17 cellular contexts compared by ENCODE assay signal in the genomic region with DNA sequence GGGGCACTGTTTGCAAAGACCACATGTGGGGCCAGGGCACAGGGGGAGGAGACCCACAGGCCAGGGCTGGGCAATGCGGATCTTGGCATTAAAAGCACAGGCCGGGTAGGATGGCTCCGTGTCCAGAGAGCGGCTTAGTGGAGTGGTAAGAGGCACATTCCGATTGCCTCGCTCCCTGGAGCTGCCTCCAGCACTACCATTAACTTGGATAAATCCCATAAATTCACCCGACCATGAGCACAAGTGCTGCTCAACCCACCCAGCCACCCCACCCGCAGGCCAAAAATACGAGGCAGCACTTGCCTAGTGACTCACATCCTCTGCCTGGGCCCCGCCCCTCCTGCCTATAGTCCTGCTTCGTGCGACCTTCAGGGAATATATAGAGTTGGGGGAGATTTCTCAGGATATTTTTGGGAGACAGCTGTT.
DNase-seq lines count a peak whose midpoint lies in the region; ATAC-seq and TF ChIP-seq lines count a peak whose summit lies in the region.
"Had no signal": no experiment of that assay in that cellular context is flagged by ENCODE, and none has a peak within 500 bp of the region (broad histone marks: within the 10 kb centered on the region; RNA-seq: fewer than 3 reads in every experiment).

No MANE protein-coding gene starts in this region.

- H3K4me3 ChIP-seq in SJCRH30 (peak overlapping the region; percentile 30), gastroesophageal sphincter (no peak overlapping the region), osteoblast (ENCODE audit: insufficient read depth, low read length) (no peak overlapping the region)
- H3K4me3 ChIP-seq: lower lobe of right lung had no signal

- H3K9me3 ChIP-seq in SJCRH30 (replicated peaks) (no peaks in the 10 kb centered on the region), gastroesophageal sphincter (no peaks in the 10 kb centered on the region), osteoblast (ENCODE audit: low read depth, low read length) (no peaks in the 10 kb centered on the region)
- H3K9me3 ChIP-seq: lower lobe of right lung, neutrophil had no signal

- no peak for TF ChIP-seq EP300 in gastroesophageal sphincter (IDR thresholded peaks at IDR 0.05)

- no peaks in the 10 kb centered on the region for H3K36me3 ChIP-seq in SJCRH30
- no peaks in the 10 kb centered on the region for H3K36me3 ChIP-seq in gastroesophageal sphincter
- H3K36me3 ChIP-seq in osteoblast (ENCODE audit: insufficient read depth, low read length) = no peaks in the 10 kb centered on the region
- H3K36me3 ChIP-seq: lower lobe of right lung, neutrophil had no signal

- H2AFZ ChIP-seq in osteoblast (ENCODE audit: low read length) = no peak overlapping the region

- H3K4me2 ChIP-seq in osteoblast (ENCODE audit: insufficient read depth, low read length) = no peak overlapping the region

- H3K27ac ChIP-seq in SJCRH30 = peak overlapping the region; percentile 5; the same call in 1 of the 2 replicates
- H3K27ac ChIP-seq in gastroesophageal sphincter = peak overlapping the region in 3 of 4 donors; percentile 2 to 45 (median 43)
- H3K27ac ChIP-seq in osteoblast (ENCODE audit: low read depth, low read length) = no peak overlapping the region
- H3K27ac ChIP-seq: lower lobe of right lung, neutrophil had no signal

- H3K4me1 ChIP-seq in SJCRH30 (peaks cover 26% of the 10 kb centered on the region), gastroesophageal sphincter (peaks cover 0 to 20% (median 0%) of the 10 kb centered on the region in 3 donors), osteoblast (ENCODE audit: insufficient read depth, low read length) (no peaks in the 10 kb centered on the region)
- H3K4me1 ChIP-seq: lower lobe of right lung had no signal

- no peaks in the 10 kb centered on the region for H3K79me2 ChIP-seq in osteoblast (ENCODE audit: insufficient read depth, low read length)

- peak; percentile 41 for DNase-seq in EL
- DNase-seq in SJCRH30 = peak; percentile 71 to 80
- DNase-seq in osteoblast (ENCODE audit: insufficient read length, low spot score, missing footprints) = peak; percentile 62
- no peak for DNase-seq in cerebellar cortex (ENCODE audit: low spot score)
- no peak for DNase-seq in activated CD4-positive, CD25-positive, alpha-beta regulatory T cell (lab: John Stamatoyannopoulos, UW)
- no peak for DNase-seq in SIG-M5 treated with dmso at 0.1 percent for 504 hours (lab: John Stamatoyannopoulos, UW; ENCODE audit: unreplicated experiment)
- DNase-seq: activated CD4-positive, alpha-beta T cell treated with anti-CD3 and anti-CD28 coated beads for 1 hour; activated T-cell treated with anti-CD3 and anti-CD28 coated beads, Interleukin-2, amount 50 U/mL, for 4 hours; effector CD8-positive, alpha-beta T cell; lower lobe of right lung; NCI-H1048; NCI-H2171 treated with DMSO at 0.1 percent for 48 hours; stimulated activated CD4-positive, alpha-beta T cell treated with anti-CD3 and anti-CD28 coated beads, Interleukin-15, amount 100 ng/mL, for 24 hours; T-helper 1 cell had no signal

- TF ChIP-seq POLR2A in gastroesophageal sphincter (IDR thresholded peaks at IDR 0.05) = no peak

- no peaks in the 10 kb centered on the region for H3K27me3 ChIP-seq in SJCRH30
- no peaks in the 10 kb centered on the region for H3K27me3 ChIP-seq in gastroesophageal sphincter
- no peaks in the 10 kb centered on the region for H3K27me3 ChIP-seq in osteoblast (ENCODE audit: insufficient read depth, low read length)
- H3K27me3 ChIP-seq: neutrophil had no signal

- ATAC-seq in gastroesophageal sphincter (no peak), GM18868 (IDR thresholded peaks at IDR 0.05; ENCODE audit: unreplicated experiment) (no peak)
- ATAC-seq: activated T-cell treated with anti-CD3 and anti-CD28 coated beads, Interleukin-2, amount 50 U/mL, for 4 hours; lower lobe of right lung had no signal

- TF ChIP-seq CTCF in gastroesophageal sphincter (IDR thresholded peaks at IDR 0.05) = no peak
- TF ChIP-seq CTCF in osteoblast (IDR thresholded peaks at IDR 0.05; ENCODE audit: extremely low read depth, low read depth, low read length) = no peak

- 40 to 100% methylated on average over 2 to 4 of the region's 12 CpGs for WGBS in gastroesophageal sphincter (ENCODE audit: low coverage in 1 of 2), 2 donors

- H4K20me1 ChIP-seq in osteoblast (ENCODE audit: insufficient read depth, low read length) = no peaks in the 10 kb centered on the region

Comparison
In these comparisons a context has a peak if more than half of its experiments do, and no peak if none do; other contexts are left out.
1. DNase-seq: peak in EL (single experiment), SJCRH30 (2 of 2) and osteoblast (single experiment); none in cerebellar cortex (single experiment), activated CD4-positive, CD25-positive, alpha-beta regulatory T cell (0 of 4) and SIG-M5 treated with dmso at 0.1 percent for 504 hours (single experiment).